Comparison of ENCODE assay signal across 30 cellular contexts in genomic region chr7:156842740-156843140, GRCh38. TPM values are rescaled to one million over a fixed set of nuclear protein-coding genes. Genes with fewer than 3 reads are reported as not detected.
DNase-seq lines count a peak whose midpoint lies in the region; ATAC-seq and TF ChIP-seq lines count a peak whose summit lies in the region.
"Had no signal": no experiment of that assay in that cellular context is flagged by ENCODE, and none has a peak within 500 bp of the region (broad histone marks: within the 10 kb centered on the region; RNA-seq: fewer than 3 reads in every experiment).

No MANE protein-coding gene starts in this region.

- DNase-seq in T47D (ENCODE audit: low read depth in 1 of 2, low spot score in 1 of 2) (peak; percentile 19 to 49), breast epithelium (ENCODE audit: low spot score in 2 of 2) (no peak), amniotic epithelial cell (ENCODE audit: low read depth) (peak; percentile 8), kidney glomerular epithelial cell (lab: John Stamatoyannopoulos, UW) (peak; percentile 23)
- DNase-seq in CD4-positive, alpha-beta T cell, result no peak
- no peak for DNase-seq in activated CD8-positive, alpha-beta memory T cell treated with anti-CD3 and anti-CD28 coated beads, Interleukin-2, amount 50 U/mL, for 4 hours
- DNase-seq: activated CD4-positive, alpha-beta T cell treated with anti-CD3 and anti-CD28 coated beads for 48 hours; activated T-cell treated with anti-CD3 and anti-CD28 coated beads for 4 hours; effector CD4-positive, alpha-beta T cell; EL; KG1; kidney; lower lobe of right lung; MM.1S; mucosa of descending colon; NCI-H1417 treated with DMSO at 0.1 percent for 48 hours; NCI-H2081; NCI-H345; NCI-H69; SHP77 treated with DMSO at 0.1 percent for 48 hours; small intestine; stimulated activated naive CD4-positive, alpha-beta T cell; T-helper 9 cell; upper lobe of left lung had no signal

- no peaks in the 10 kb centered on the region for H3K9me3 ChIP-seq in breast epithelium
- H3K9me3 ChIP-seq in CD4-positive, alpha-beta T cell (ENCODE audit: control insufficient read depth, low read length), result no peaks in the 10 kb centered on the region
- H3K9me3 ChIP-seq: lower lobe of right lung, mucosa of descending colon, upper lobe of left lung had no signal

- no peaks in the 10 kb centered on the region for H3K27me3 ChIP-seq in breast epithelium
- no peaks in the 10 kb centered on the region for H3K27me3 ChIP-seq in CD4-positive, alpha-beta T cell (ENCODE audit: control insufficient read depth, insufficient read depth, low read length)
- H3K27me3 ChIP-seq: upper lobe of left lung had no signal

- H3K36me3 Mint-ChIP-seq in CD4-positive, alpha-beta T cell (ENCODE audit: low read depth), result peaks cover 19% of the 10 kb centered on the region
- H3K36me3 Mint-ChIP-seq: natural killer cell treated with Interleukin-12 subunit alpha and Interleukin-12 subunit beta and Interleukin-15 and Interleukin-18, amount 100 ng/mL, for 72 hours had no signal

- H3K27ac ChIP-seq in breast epithelium, result no peak overlapping the region
- H3K27ac ChIP-seq in CD4-positive, alpha-beta T cell (ENCODE audit: low read depth, low read length), result no peak overlapping the region
- H3K27ac ChIP-seq: lower lobe of right lung, upper lobe of left lung had no signal

- H3K27ac Mint-ChIP-seq in CD4-positive, alpha-beta T cell, result no peak overlapping the region
- H3K27ac Mint-ChIP-seq: activated naive CD4-positive, alpha-beta T cell treated with anti-CD3 and anti-CD28 coated beads, Interleukin-2, amount 50 U/mL, for 24 hours; CD14-positive monocyte; natural killer cell treated with Interleukin-12 subunit alpha and Interleukin-12 subunit beta and Interleukin-15 and Interleukin-18, amount 100 ng/mL, for 72 hours had no signal

- H3K9me3 Mint-ChIP-seq in CD4-positive, alpha-beta T cell, result no peaks in the 10 kb centered on the region
- H3K9me3 Mint-ChIP-seq: activated naive CD4-positive, alpha-beta T cell treated with anti-CD3 and anti-CD28 coated beads, Interleukin-2, amount 50 U/mL, for 24 hours; natural killer cell treated with Interleukin-12 subunit alpha and Interleukin-12 subunit beta and Interleukin-15 and Interleukin-18, amount 100 ng/mL, for 72 hours had no signal

- in situ Hi-C loops in T47D (cut with HindIII; ENCODE audit: low pct_unique_long_range_greater_than_20kb, low sequenced_read_pairs), result no loop called here

- H3K4me3 Mint-ChIP-seq in CD4-positive, alpha-beta T cell, result no peak overlapping the region
- H3K4me3 Mint-ChIP-seq: activated naive CD4-positive, alpha-beta T cell treated with anti-CD3 and anti-CD28 coated beads, Interleukin-2, amount 50 U/mL, for 24 hours; CD14-positive monocyte; natural killer cell treated with Interleukin-12 subunit alpha and Interleukin-12 subunit beta and Interleukin-15 and Interleukin-18, amount 100 ng/mL, for 72 hours had no signal

- peaks cover 35% of the 10 kb centered on the region for H3K4me1 Mint-ChIP-seq in CD4-positive, alpha-beta T cell (ENCODE audit: low read depth)

- no peaks in the 10 kb centered on the region for H3K36me3 ChIP-seq in breast epithelium
- H3K36me3 ChIP-seq: lower lobe of right lung, upper lobe of left lung had no signal

- POLR2A ChIA-PET in CD4-positive, alpha-beta T cell (lab: Charles Lee), result interaction anchor here (1.1 to 1.2 kb wide), 2 partner anchors 12 to 51 kb away, joined by 3 read pairs; partner anchors contain the start of gene LMBR1

- H3K4me3 ChIP-seq in breast epithelium, result no peak overlapping the region
- H3K4me3 ChIP-seq: lower lobe of right lung, mucosa of descending colon, upper lobe of left lung had no signal

- intact Hi-C loops in breast epithelium (cut with DNase I; ENCODE audit: low total_unique reads), result no loop called here
- intact Hi-C loops in CD4-positive, alpha-beta T cell (cut with DNase I, micrococcal nuclease), result no loop called here

- CTCF ChIA-PET in CD4-positive, alpha-beta T cell (lab: Charles Lee), result no interaction called here

- H3K27me3 Mint-ChIP-seq in CD4-positive, alpha-beta T cell, result no peaks in the 10 kb centered on the region
- H3K27me3 Mint-ChIP-seq: activated naive CD4-positive, alpha-beta T cell treated with anti-CD3 and anti-CD28 coated beads, Interleukin-2, amount 50 U/mL, for 24 hours; natural killer cell treated with Interleukin-12 subunit alpha and Interleukin-12 subunit beta and Interleukin-15 and Interleukin-18, amount 100 ng/mL, for 72 hours had no signal

- TF ChIP-seq POLR2A in breast epithelium (IDR thresholded peaks at IDR 0.05), result no peak

- ATAC-seq in HG03175 (IDR thresholded peaks at IDR 0.05; ENCODE audit: unreplicated experiment) (no peak), GM18909 (IDR thresholded peaks at IDR 0.05; ENCODE audit: poor library complexity, unreplicated experiment) (no peak)
- no peak for ATAC-seq in CD4-positive, alpha-beta T cell (ENCODE audit: poor library complexity)
- ATAC-seq: lower lobe of right lung; mucosa of descending colon; natural killer cell treated with Interleukin-12 subunit alpha and Interleukin-12 subunit beta and Interleukin-15 and Interleukin-18, amount 100 ng/mL, for 72 hours; Panc1 had no signal

- no peak for TF ChIP-seq CTCF in breast epithelium (IDR thresholded peaks at IDR 0.05)
- no peak for TF ChIP-seq CTCF in CD4-positive, alpha-beta T cell (IDR thresholded peaks at IDR 0.05)

- no peaks in the 10 kb centered on the region for H3K4me1 ChIP-seq in breast epithelium
- H3K4me1 ChIP-seq: lower lobe of right lung had no signal

RNA-seq across cellular contexts. Expression of gene LMBR1, which starts 50.2 kb away (rescaled TPM):
- 10 to 100 TPM; 69.0 to 90.6 (median 88.8) TPM for total RNA-seq in breast epithelium
- 10 to 100 TPM; 61.6 to 61.9 TPM for total RNA-seq in CD4-positive, alpha-beta T cell

Comparison
In these comparisons a context has a peak if more than half of its experiments do, and no peak if none do; other contexts are left out.
1. DNase-seq: peak in T47D (2 of 2), amniotic epithelial cell (single experiment) and kidney glomerular epithelial cell (single experiment); none in breast epithelium (0 of 2), CD4-positive, alpha-beta T cell (0 of 10) and activated CD8-positive, alpha-beta memory T cell treated with anti-CD3 and anti-CD28 coated beads, Interleukin-2, amount 50 U/mL, for 4 hours (single experiment).